ENCODE assay signal across 2 cellular contexts in genomic region chr2:129711816-129712420, GRCh38.
TF ChIP-seq lines count a peak whose summit lies in the region.

No MANE protein-coding gene starts in this region.

TF ChIP-seq in Ishikawa, 13 proteins besides CTCF, POLR2A, EP300 and RAD21:
- TF ChIP-seq TEAD4 (IDR thresholded peaks at IDR 0.05) (0 out of 2 replicates have a peak, but pooled peaks have one; percentile 19), USF1 (IDR thresholded peaks at IDR 0.05) (no peak), FOXM1 (IDR thresholded peaks at IDR 0.05; ENCODE audit: borderline replicate concordance, low read depth) (no peak), EGR1 (IDR thresholded peaks at IDR 0.05) (no peak), YY1 (IDR thresholded peaks at IDR 0.05; ENCODE audit: low read depth) (no peak), TAF1 (IDR thresholded peaks at IDR 0.05; ENCODE audit: low read depth) (no peak), MAX (IDR thresholded peaks at IDR 0.05) (no peak), ZBTB7A (IDR thresholded peaks at IDR 0.05; ENCODE audit: low read depth) (no peak)

TF ChIP-seq in H1, 55 proteins besides CTCF, POLR2A, EP300 and RAD21 (continued from another document):
- TF ChIP-seq SRF (IDR thresholded peaks at IDR 0.05; ENCODE audit: low read depth, low read length) (no peak), RXRA (IDR thresholded peaks at IDR 0.05; ENCODE audit: insufficient read depth, low read depth, low read length) (no peak), ASH2L (IDR thresholded peaks at IDR 0.05; ENCODE audit: low read length) (no peak), BRCA1 (IDR thresholded peaks at IDR 0.05; ENCODE audit: low read depth, low read length) (no peak), GTF2F1 (IDR thresholded peaks at IDR 0.05; ENCODE audit: borderline replicate concordance, low read depth, low read length) (no peak), GABPA (IDR thresholded peaks at IDR 0.05; ENCODE audit: borderline replicate concordance, insufficient read depth, low read length) (no peak), JUN (IDR thresholded peaks at IDR 0.05; ENCODE audit: low read depth, low read length) (no peak), ZNF274 (IDR thresholded peaks at IDR 0.05; ENCODE audit: borderline replicate concordance, extremely low read depth, low read length) (no peak), KDM4A (IDR thresholded peaks at IDR 0.05; ENCODE audit: low read depth, low read length, severe bottlenecking) (no peak), SIN3A (conservative IDR thresholded peaks at IDR 0.05 in 1 of 2, IDR thresholded peaks at IDR 0.05 in 1 of 2; ENCODE audit: low read depth in 1 of 2, low read length in 2 of 2) (no peak), SP1 (IDR thresholded peaks at IDR 0.05; ENCODE audit: low read depth, low read length) (no peak), RFX5 (IDR thresholded peaks at IDR 0.05; ENCODE audit: borderline replicate concordance, low read depth, low read length) (no peak), ATF3 (IDR thresholded peaks at IDR 0.05; ENCODE audit: insufficient read depth, low read depth, low read length) (no peak)
